Comparison of ENCODE assay signal across 8 cellular contexts in genomic region chr3:3127432-3128010, GRCh38. TPM values are rescaled to one million over a fixed set of nuclear protein-coding genes. Genes with fewer than 3 reads are reported as not detected.
DNase-seq lines count a peak whose midpoint lies in the region; ATAC-seq and TF ChIP-seq lines count a peak whose summit lies in the region.

No MANE protein-coding gene starts in this region.

- no peaks in the 10 kb centered on the region for H3K27me3 Mint-ChIP-seq in activated naive CD8-positive, alpha-beta T cell treated with anti-CD3 and anti-CD28 coated beads for 36 hours

- H3K4me3 ChIP-seq in OCI-LY7 (ENCODE audit: low read depth, low read length, poor library complexity, severe bottlenecking) = peak overlapping the region; percentile 91

- H3K4me1 ChIP-seq in OCI-LY7 (ENCODE audit: insufficient read depth, low read length, poor library complexity, severe bottlenecking) = peaks cover 20% of the 10 kb centered on the region

- peaks cover 34% of the 10 kb centered on the region for H3K79me2 ChIP-seq in OCI-LY7 (ENCODE audit: insufficient read depth, low read depth, low read length)

- H3K36me3 Mint-ChIP-seq in activated naive CD8-positive, alpha-beta T cell treated with anti-CD3 and anti-CD28 coated beads for 36 hours = peaks cover 45% of the 10 kb centered on the region

- intact Hi-C loops in OCI-LY7 (cut with micrococcal nuclease; ENCODE audit: unreplicated experiment) = loop anchor here (2.0 kb wide), 1 partner anchor 39 kb away; no protein-coding TSS in a partner anchor
- intact Hi-C loops in posterior cingulate gyrus (cut with DNase I) = no loop called here

- peak overlapping the region; percentile 82 for H3K4me2 ChIP-seq in OCI-LY7 (ENCODE audit: low read length)

- peaks cover 24% of the 10 kb centered on the region for H3K4me1 Mint-ChIP-seq in activated naive CD8-positive, alpha-beta T cell treated with anti-CD3 and anti-CD28 coated beads for 36 hours

- H3K27ac Mint-ChIP-seq in activated naive CD8-positive, alpha-beta T cell treated with anti-CD3 and anti-CD28 coated beads for 36 hours = peak overlapping the region; percentile 99

- no peaks in the 10 kb centered on the region for H3K9me3 ChIP-seq in OCI-LY7 (ENCODE audit: low read length)

- peak overlapping the region; percentile 97 for H3K4me3 Mint-ChIP-seq in activated naive CD8-positive, alpha-beta T cell treated with anti-CD3 and anti-CD28 coated beads for 36 hours

- DNase-seq in AG08396 (ENCODE audit: low spot score) = peak; percentile 19
- peak; percentile 24 for DNase-seq in OCI-LY7 (ENCODE audit: low spot score)
- peak; percentile 31 for DNase-seq in activated naive CD8-positive, alpha-beta T cell treated with anti-CD3 and anti-CD28 coated beads for 36 hours
- peak; percentile 15 for DNase-seq in iPS-NIHi7 (ENCODE audit: extremely low spot score)
- peak; percentile 19 to 31 for DNase-seq in stimulated activated CD4-positive, alpha-beta T cell treated with anti-CD3 and anti-CD28 coated beads, Interleukin-4, amount 100 ng/mL, for 4 hours
- DNase-seq in posterior cingulate gyrus = no peak
- no peak for DNase-seq in DMS79 (lab: John Stamatoyannopoulos, UW)

- H3K9me2 ChIP-seq in OCI-LY7 (ENCODE audit: insufficient read depth, low read length) = no peaks in the 10 kb centered on the region

- POLR2A ChIA-PET in OCI-LY7 (lab: Charles Lee) = interaction anchor here (1.0 kb wide), 1 partner anchor 37 kb away, joined by 3 read pairs; no protein-coding TSS in a partner anchor

- H3K36me3 ChIP-seq in OCI-LY7 (ENCODE audit: insufficient read depth, low read length) = peaks cover 29% of the 10 kb centered on the region

- TF ChIP-seq CTCF in OCI-LY7 (conservative IDR thresholded peaks at IDR 0.05; ENCODE audit: low read length) = no peak

- H3K9me3 Mint-ChIP-seq in activated naive CD8-positive, alpha-beta T cell treated with anti-CD3 and anti-CD28 coated beads for 36 hours = no peaks in the 10 kb centered on the region

- CTCF ChIA-PET in OCI-LY7 (lab: Charles Lee; ENCODE audit: unreplicated experiment) = no interaction called here

- peak; percentile 20 for ATAC-seq in GM19438 (IDR thresholded peaks at IDR 0.05; ENCODE audit: low read depth, unreplicated experiment)

- H3K27ac ChIP-seq in OCI-LY7 (ENCODE audit: low read depth, low read length, poor library complexity, severe bottlenecking) = peak overlapping the region; percentile 60

- TSS peak; percentile 58 for BruUV-seq in OCI-LY7 (replicated peaks; lab: Mats Ljungman, UMichigan)

- H4K20me1 ChIP-seq in OCI-LY7 (ENCODE audit: insufficient read depth, low read length) = no peaks in the 10 kb centered on the region

- H2AFZ ChIP-seq in OCI-LY7 (ENCODE audit: low read length) = peak overlapping the region; percentile 74

RNA-seq across cellular contexts. Expression of gene TRNT1, which starts 0.8 kb away (rescaled TPM):
- total RNA-seq in OCI-LY7 (2014; rRNA removed; shearing (Covaris generic)) = 46.5 and 64.4 TPM in 2 replicates
- 50.2 and 58.6 TPM in 2 replicates for total RNA-seq in OCI-LY7 (2022)
- total RNA-seq in activated naive CD8-positive, alpha-beta T cell treated with anti-CD3 and anti-CD28 coated beads for 36 hours = 10 to 100 TPM; 52.0 to 59.5 TPM

RNA-seq across cellular contexts. Expression of gene IL5RA, which starts 17.3 kb away (rescaled TPM):
- total RNA-seq in OCI-LY7 (2014; rRNA removed; shearing (Covaris generic)) = not detected in 2 replicates
- total RNA-seq in OCI-LY7 (2022) = not detected in 2 replicates
- total RNA-seq in activated naive CD8-positive, alpha-beta T cell treated with anti-CD3 and anti-CD28 coated beads for 36 hours = not detected

RNA-seq across cellular contexts. Expression of gene CRBN, which starts 52.0 kb away (rescaled TPM):
- total RNA-seq in OCI-LY7 (2014; rRNA removed; shearing (Covaris generic)) = 21.5 and 23.5 TPM in 2 replicates
- total RNA-seq in OCI-LY7 (2022) = 32.5 and 33.2 TPM in 2 replicates
- 10 to 100 TPM; 37.7 to 43.6 TPM for total RNA-seq in activated naive CD8-positive, alpha-beta T cell treated with anti-CD3 and anti-CD28 coated beads for 36 hours

Comparison
In these comparisons a context has a peak if more than half of its experiments do, and no peak if none do; other contexts are left out.
1. DNase-seq: peak in AG08396 (single experiment), OCI-LY7 (single experiment), activated naive CD8-positive, alpha-beta T cell treated with anti-CD3 and anti-CD28 coated beads for 36 hours (single experiment), iPS-NIHi7 (single experiment) and stimulated activated CD4-positive, alpha-beta T cell treated with anti-CD3 and anti-CD28 coated beads, Interleukin-4, amount 100 ng/mL, for 4 hours (2 of 2); none in posterior cingulate gyrus (0 of 10) and DMS79 (single experiment).